ENCODE assay signal across 1 cellular context in the genomic region with DNA sequence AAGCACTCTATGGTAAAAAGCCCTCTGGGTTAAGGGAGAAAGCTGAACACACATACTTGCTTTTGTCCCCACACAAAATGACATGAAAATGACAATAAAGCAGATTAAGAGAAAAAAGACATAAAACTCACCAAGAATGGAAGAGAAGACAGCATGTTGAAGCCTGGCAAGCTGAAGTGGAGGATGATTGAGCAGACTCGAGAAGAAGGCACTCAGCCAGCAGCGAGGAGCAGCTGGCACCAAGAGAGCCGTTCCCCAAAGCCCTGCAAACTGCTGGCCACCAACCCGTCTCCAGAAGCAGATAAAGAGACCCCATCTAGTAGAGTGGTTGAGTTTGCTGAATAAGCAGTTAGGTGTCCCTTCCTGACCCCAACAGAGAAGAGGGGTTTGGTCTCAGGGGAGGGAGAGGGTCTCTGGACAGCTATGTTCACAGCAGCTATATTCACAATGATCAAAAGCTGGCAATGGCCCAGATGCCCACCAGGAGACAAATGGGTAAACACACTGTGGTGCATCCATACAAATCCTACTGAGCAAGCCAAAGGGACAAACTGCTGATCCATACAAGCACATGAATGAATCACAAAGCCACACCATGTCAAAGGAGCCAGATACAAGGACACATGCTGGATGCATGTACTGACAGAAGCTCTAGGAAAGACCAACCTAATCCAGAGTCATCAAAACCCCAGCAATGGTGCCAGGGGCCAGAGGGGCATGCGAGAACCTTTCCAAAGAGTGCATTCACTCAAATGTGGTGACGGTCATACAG.
TF ChIP-seq lines count a peak whose summit lies in the region.

No MANE protein-coding gene starts in this region.

TF ChIP-seq in SK-N-SH, 30 proteins besides CTCF, POLR2A, EP300 and RAD21:
- TF ChIP-seq FOXM1 (IDR thresholded peaks at IDR 0.05; ENCODE audit: low read depth), result no peak
- TF ChIP-seq, protein P1, sequence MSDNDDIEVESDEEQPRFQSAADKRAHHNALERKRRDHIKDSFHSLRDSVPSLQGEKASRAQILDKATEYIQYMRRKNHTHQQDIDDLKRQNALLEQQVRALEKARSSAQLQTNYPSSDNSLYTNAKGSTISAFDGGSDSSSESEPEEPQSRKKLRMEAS (IDR thresholded peaks at IDR 0.05; ENCODE audit: low read depth), result no peak
- TF ChIP-seq TAF1 (IDR thresholded peaks at IDR 0.05; ENCODE audit: borderline replicate concordance, low read depth, low read length), result no peak
